In the genomic region with DNA sequence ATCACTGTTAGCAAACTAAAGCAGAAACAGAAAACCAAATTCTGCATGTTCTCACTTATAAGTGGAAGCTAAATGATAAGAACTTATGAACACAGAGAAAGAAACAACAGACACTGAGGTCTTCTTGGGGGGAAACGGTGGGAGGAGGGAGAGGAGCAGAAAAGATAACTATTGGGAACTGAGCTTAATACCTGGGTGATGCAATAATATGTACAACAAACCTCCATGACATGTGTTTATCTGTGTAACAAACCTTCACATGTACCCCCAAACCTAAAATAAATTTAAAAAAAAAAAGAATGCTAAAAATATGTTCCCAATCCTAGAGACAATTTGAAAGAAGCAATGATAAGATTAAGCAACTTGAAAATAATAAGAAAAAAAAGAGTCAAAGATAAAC, we compare ENCODE assay signal across 29 cellular contexts.
"Had no signal": no experiment of that assay in that cellular context is flagged by ENCODE, and none has a peak within 500 bp of the region (broad histone marks: within the 10 kb centered on the region; RNA-seq: fewer than 3 reads in every experiment).

No MANE protein-coding gene starts in this region.

- H3K36me3 ChIP-seq: stomach, suprapubic skin, thoracic aorta, thyroid gland, transverse colon, upper lobe of left lung, upper lobe of right lung, uterus, vagina had no signal

- FAIRE-seq: urothelium cell line had no signal

- H3K36me3 Mint-ChIP-seq: stimulated activated effector memory CD8-positive, alpha-beta T cell treated with anti-CD3 and anti-CD28 coated beads, Interleukin-12 subunit alpha, Interleukin-12 subunit beta, amount 100 ng/mL, for 72 hours; stimulated activated memory B cell treated with anti-CD40 and anti-IgM and Interleukin-4, amounts not matched to agents 10 μg/mL and 1 μg/mL and 100 μg/mL, for 72 hours had no signal

- H3K4me1 ChIP-seq: stomach, suprapubic skin, testis, thyroid gland, tibial artery, transverse colon, upper lobe of left lung, upper lobe of right lung, uterus, vagina had no signal

- H3K27ac ChIP-seq: stomach, suprapubic skin, testis, thoracic aorta, thyroid gland, tibial artery, tibial nerve, transverse colon, upper lobe of left lung, upper lobe of right lung, uterus, vagina had no signal

- H3K4me3 ChIP-seq: stomach, suprapubic skin, testis, thoracic aorta, thyroid gland, tibial artery, tibial nerve, transverse colon, upper lobe of left lung, upper lobe of right lung, uterus, vagina had no signal

- H3K27ac Mint-ChIP-seq: stimulated activated effector memory CD8-positive, alpha-beta T cell treated with anti-CD3 and anti-CD28 coated beads, Interleukin-12 subunit alpha, Interleukin-12 subunit beta, amount 100 ng/mL, for 72 hours; stimulated activated memory B cell treated with anti-CD40 and anti-IgM and Interleukin-4, amounts not matched to agents 10 μg/mL and 1 μg/mL and 100 μg/mL, for 72 hours; stimulated activated naive B cell treated with anti-CD40 and anti-IgM and Interleukin-4, amounts not matched to agents 10 μg/mL and 1 μg/mL and 100 μg/mL, for 72 hours; stimulated activated naive CD8-positive, alpha-beta T cell treated with anti-CD3 and anti-CD28 coated beads, Interleukin-15, Interleukin-2, amounts not matched to agents 100 ng/mL and 50 ng/mL, for 24 hours; type B pancreatic cell had no signal

- H3K27me3 ChIP-seq: stomach, suprapubic skin, testis, thyroid gland, tibial artery, tibial nerve, transverse colon, upper lobe of left lung, upper lobe of right lung, uterus, vagina had no signal

- H3K4me1 Mint-ChIP-seq: stimulated activated effector memory CD8-positive, alpha-beta T cell treated with anti-CD3 and anti-CD28 coated beads, Interleukin-12 subunit alpha, Interleukin-12 subunit beta, amount 100 ng/mL, for 72 hours; stimulated activated naive B cell treated with anti-CD40 and anti-IgM and Interleukin-4, amounts not matched to agents 10 μg/mL and 1 μg/mL and 100 μg/mL, for 72 hours; stimulated activated naive CD8-positive, alpha-beta T cell treated with anti-CD3 and anti-CD28 coated beads, Interleukin-15, amount 100 ng/mL, for 72 hours had no signal

- ATAC-seq: stimulated activated effector memory CD8-positive, alpha-beta T cell treated with anti-CD3 and anti-CD28 coated beads, Interleukin-12 subunit alpha, Interleukin-12 subunit beta, amount 100 ng/mL, for 72 hours; stimulated activated memory B cell treated with anti-CD40 and anti-IgM and Interleukin-4, amounts not matched to agents 10 μg/mL and 1 μg/mL and 100 μg/mL, for 72 hours; stimulated activated naive B cell treated with anti-CD40 and anti-IgM and Interleukin-4, amounts not matched to agents 10 μg/mL and 1 μg/mL and 100 μg/mL, for 72 hours; stimulated activated naive CD8-positive, alpha-beta T cell treated with anti-CD3 and anti-CD28 coated beads, Interleukin-15, amount 100 ng/mL, for 72 hours; stimulated activated naive CD8-positive, alpha-beta T cell treated with anti-CD3 and anti-CD28 coated beads, Interleukin-15, Interleukin-2, amounts not matched to agents 100 U/mL and 50 U/mL, for 24 hours; upper lobe of right lung had no signal

- H3K27me3 Mint-ChIP-seq: stimulated activated memory B cell treated with anti-CD40 and anti-IgM and Interleukin-4, amounts not matched to agents 10 μg/mL and 1 μg/mL and 100 μg/mL, for 72 hours; stimulated activated naive B cell treated with anti-CD40 and anti-IgM and Interleukin-4, amounts not matched to agents 10 μg/mL and 1 μg/mL and 100 μg/mL, for 72 hours; stimulated activated naive CD8-positive, alpha-beta T cell treated with anti-CD3 and anti-CD28 coated beads, Interleukin-15, amount 100 ng/mL, for 72 hours; stimulated activated naive CD8-positive, alpha-beta T cell treated with anti-CD3 and anti-CD28 coated beads, Interleukin-15, Interleukin-2, amounts not matched to agents 100 ng/mL and 50 ng/mL, for 24 hours; type B pancreatic cell had no signal

- DNase-seq: stimulated activated CD4-positive, alpha-beta T cell treated with anti-CD3 and anti-CD28 coated beads, Interleukin-2, amount 100 ng/mL, for 48 hours; stimulated activated CD4-positive, alpha-beta T cell treated with anti-CD3 and anti-CD28 coated beads, Interleukin-4, amount 100 ng/mL, for 1 hour; stimulated activated CD4-positive, alpha-beta T cell treated with anti-CD3 and anti-CD28 coated beads, Interleukin-4, amount 100 ng/mL, for 24 hours; stimulated activated CD4-positive, alpha-beta T cell treated with anti-CD3 and anti-CD28 coated beads, Interleukin-4, amount 100 ng/mL, for 4 hours; stimulated activated CD8-positive, alpha-beta memory T cell treated with anti-CD3 and anti-CD28 coated beads, Interleukin-4, amount 100 ng/mL, for 48 hours; stimulated activated naive B cell treated with anti-CD40 and anti-IgM and Interleukin-4, amounts not matched to agents 10 μg/mL and 1 μg/mL and 100 μg/mL, for 72 hours; stimulated activated naive CD4-positive, alpha-beta T cell; stimulated activated naive CD4-positive, alpha-beta T cell treated with Interleukin-2 at 50 U/mL for 16 hours; stimulated activated naive CD8-positive, alpha-beta T cell treated with anti-CD3 and anti-CD28 coated beads, Interleukin-15, amount 100 ng/mL, for 72 hours; stimulated activated naive CD8-positive, alpha-beta T cell treated with anti-CD3 and anti-CD28 coated beads, Interleukin-15, Interleukin-2, amounts not matched to agents 100 U/mL and 50 U/mL, for 24 hours; stomach; substantia nigra; testis; thyroid gland; tibial artery; transverse colon; trophoblast cell; upper lobe of left lung; upper lobe of right lung; uterus had no signal

- H3K4me3 Mint-ChIP-seq: stimulated activated effector memory CD8-positive, alpha-beta T cell treated with anti-CD3 and anti-CD28 coated beads, Interleukin-12 subunit alpha, Interleukin-12 subunit beta, amount 100 ng/mL, for 72 hours; stimulated activated memory B cell treated with anti-CD40 and anti-IgM and Interleukin-4, amounts not matched to agents 10 μg/mL and 1 μg/mL and 100 μg/mL, for 72 hours; stimulated activated naive B cell treated with anti-CD40 and anti-IgM and Interleukin-4, amounts not matched to agents 10 μg/mL and 1 μg/mL and 100 μg/mL, for 72 hours; stimulated activated naive CD8-positive, alpha-beta T cell treated with anti-CD3 and anti-CD28 coated beads, Interleukin-15, amount 100 ng/mL, for 72 hours; stimulated activated naive CD8-positive, alpha-beta T cell treated with anti-CD3 and anti-CD28 coated beads, Interleukin-15, Interleukin-2, amounts not matched to agents 100 ng/mL and 50 ng/mL, for 24 hours; type B pancreatic cell had no signal

- H3K9me3 ChIP-seq: suprapubic skin, testis, thoracic aorta, thyroid gland, transverse colon, upper lobe of right lung, uterus, vagina had no signal
